16 cellular contexts compared by ENCODE assay signal in genomic region chr11:4916581-4916980, GRCh38. TPM values are rescaled to one million over a fixed set of nuclear protein-coding genes. Genes with fewer than 3 reads are reported as not detected.
A peak's percentile ranks its signal among the peaks of the same experiment; 100 is the strongest.
DNase-seq lines count a peak whose midpoint lies in the region; ATAC-seq and TF ChIP-seq lines count a peak whose summit lies in the region.
"Had no signal": no experiment of that assay in that cellular context is flagged by ENCODE, and none has a peak within 500 bp of the region (broad histone marks: within the 10 kb centered on the region; RNA-seq: fewer than 3 reads in every experiment).

No MANE protein-coding gene starts in this region.

- no peak overlapping the region for H3K4me3 Mint-ChIP-seq in endodermal cell
- H3K4me3 Mint-ChIP-seq: CD4-positive, CD25-positive, alpha-beta regulatory T cell; GM23338 had no signal

- peak overlapping the region; percentile 19 for H3K27ac Mint-ChIP-seq in endodermal cell
- H3K27ac Mint-ChIP-seq: CD4-positive, CD25-positive, alpha-beta regulatory T cell; GM23338 had no signal

- H3K4me1 ChIP-seq in endodermal cell (ENCODE audit: control insufficient read depth, insufficient read depth, low read length) = no peaks in the 10 kb centered on the region
- H3K4me1 ChIP-seq: BLaER1 treated with 17β-estradiol and CSF1 and Interleukin-3, amounts not matched to agents 10 nM and 100 nM had no signal

- no peak for TF ChIP-seq CTCF in endodermal cell (conservative IDR thresholded peaks at IDR 0.05)

- no peaks in the 10 kb centered on the region for H3K36me3 Mint-ChIP-seq in endodermal cell (ENCODE audit: low read depth)
- H3K36me3 Mint-ChIP-seq: CD4-positive, CD25-positive, alpha-beta regulatory T cell had no signal

- H3K4me3 ChIP-seq in endodermal cell (ENCODE audit: low read length) = no peak overlapping the region
- H3K4me3 ChIP-seq: BLaER1 treated with 17β-estradiol and CSF1 and Interleukin-3, amounts not matched to agents 10 nM and 100 nM; GM23338 had no signal

- in situ Hi-C loops in ACHN (cut with HindIII; ENCODE audit: low pct_ligation_motif_present, low pct_unique_long_range_greater_than_20kb, low sequenced_read_pairs) = no loop called here

- H3K27me3 Mint-ChIP-seq in endodermal cell (ENCODE audit: insufficient read depth) = no peaks in the 10 kb centered on the region
- H3K27me3 Mint-ChIP-seq: CD4-positive, CD25-positive, alpha-beta regulatory T cell had no signal

- no peak overlapping the region for H3K9ac ChIP-seq in endodermal cell (ENCODE audit: extremely low read depth, low read length, poor library complexity, severe bottlenecking)
- H3K9ac ChIP-seq: BLaER1 treated with 17β-estradiol and CSF1 and Interleukin-3, amounts not matched to agents 10 nM and 100 nM had no signal

- no peaks in the 10 kb centered on the region for H3K27me3 ChIP-seq in endodermal cell (ENCODE audit: control insufficient read depth, insufficient read depth, low read length, poor library complexity, severe bottlenecking)
- H3K27me3 ChIP-seq: BLaER1 treated with 17β-estradiol and CSF1 and Interleukin-3, amounts not matched to agents 10 nM and 100 nM had no signal

- H3K4me1 Mint-ChIP-seq in endodermal cell = no peaks in the 10 kb centered on the region
- H3K4me1 Mint-ChIP-seq: CD4-positive, CD25-positive, alpha-beta regulatory T cell; GM23338 had no signal

- no peaks in the 10 kb centered on the region for H3K9me3 Mint-ChIP-seq in endodermal cell
- H3K9me3 Mint-ChIP-seq: GM23338 had no signal

- no peak for ATAC-seq in GM18517 (IDR thresholded peaks at IDR 0.05; ENCODE audit: unreplicated experiment)
- no peak for ATAC-seq in GM21528 (IDR thresholded peaks at IDR 0.05; ENCODE audit: low FRiP score, unreplicated experiment)
- ATAC-seq: GM23338 had no signal

- DNase-seq in ACHN = peak; percentile 34
- peak; percentile 53 for DNase-seq in DMS53 treated with DMSO at 0.1 percent for 48 hours (lab: John Stamatoyannopoulos, UW; ENCODE audit: unreplicated experiment)
- DNase-seq in endodermal cell = no peak
- DNase-seq in kidney tubule cell (ENCODE audit: low spot score) = peak; percentile 79
- no peak for DNase-seq in KG1 (lab: John Stamatoyannopoulos, UW)
- no peak for DNase-seq in stimulated activated CD4-positive, alpha-beta T cell treated with anti-CD3 and anti-CD28 coated beads, Interleukin-2, amount 100 ng/mL, for 48 hours
- DNase-seq: 8988T; CD4-positive, CD25-positive, alpha-beta regulatory T cell; DND-41; GDM1; H7 had no signal

- H3K9me3 ChIP-seq in endodermal cell (ENCODE audit: control insufficient read depth, low read length) = no peaks in the 10 kb centered on the region

- H3K36me3 ChIP-seq in endodermal cell (ENCODE audit: control insufficient read depth, insufficient read depth, low read length) = no peaks in the 10 kb centered on the region
- H3K36me3 ChIP-seq: BLaER1 treated with 17β-estradiol and CSF1 and Interleukin-3, amounts not matched to agents 10 nM and 100 nM had no signal

- no peak overlapping the region for H3K27ac ChIP-seq in endodermal cell (ENCODE audit: low read depth, low read length)
- H3K27ac ChIP-seq: BLaER1 treated with 17β-estradiol and CSF1 and Interleukin-3, amounts not matched to agents 10 nM and 100 nM had no signal

RNA-seq across cellular contexts. Expression of gene OR51G2, which starts 2.6 kb away (rescaled TPM):
- total RNA-seq in endodermal cell = not detected
- polyA plus RNA-seq in endodermal cell (2013, experiment 1 of 2) = not detected
- polyA plus RNA-seq in endodermal cell (2013, experiment 2 of 2) = not detected
- total RNA-seq: CD4-positive, CD25-positive, alpha-beta regulatory T cell; GM23338; H7; HT1080 had no signal
- polyA plus RNA-seq: CD4-positive, CD25-positive, alpha-beta regulatory T cell; GM23338 had no signal

RNA-seq across cellular contexts. Expression of gene OR51G1, which starts 7.6 kb away (rescaled TPM):
- not detected for total RNA-seq in endodermal cell
- polyA plus RNA-seq in endodermal cell (2013, experiment 1 of 2) = not detected
- not detected for polyA plus RNA-seq in endodermal cell (2013, experiment 2 of 2)
- total RNA-seq: CD4-positive, CD25-positive, alpha-beta regulatory T cell; GM23338; H7; HT1080 had no signal
- polyA plus RNA-seq: CD4-positive, CD25-positive, alpha-beta regulatory T cell; GM23338 had no signal

RNA-seq across cellular contexts. Expression of gene OR51A7, which starts 13.0 kb away (rescaled TPM):
- not detected for total RNA-seq in endodermal cell
- not detected for polyA plus RNA-seq in endodermal cell (2013, experiment 1 of 2)
- not detected for polyA plus RNA-seq in endodermal cell (2013, experiment 2 of 2)
- total RNA-seq: CD4-positive, CD25-positive, alpha-beta regulatory T cell; GM23338; H7; HT1080 had no signal
- polyA plus RNA-seq: CD4-positive, CD25-positive, alpha-beta regulatory T cell; GM23338 had no signal

RNA-seq across cellular contexts. Expression of gene OR51A4, which starts 30.8 kb away (rescaled TPM):
- not detected for total RNA-seq in endodermal cell
- polyA plus RNA-seq in endodermal cell (2013, experiment 1 of 2) = not detected
- not detected for polyA plus RNA-seq in endodermal cell (2013, experiment 2 of 2)
- total RNA-seq: CD4-positive, CD25-positive, alpha-beta regulatory T cell; GM23338; H7; HT1080 had no signal
- polyA plus RNA-seq: CD4-positive, CD25-positive, alpha-beta regulatory T cell; GM23338 had no signal

RNA-seq across cellular contexts. Expression of gene OR51T1, which starts 34.9 kb away (rescaled TPM):
- total RNA-seq in endodermal cell = not detected
- polyA plus RNA-seq in endodermal cell (2013, experiment 1 of 2) = not detected
- not detected for polyA plus RNA-seq in endodermal cell (2013, experiment 2 of 2)
- total RNA-seq: CD4-positive, CD25-positive, alpha-beta regulatory T cell; GM23338; H7; HT1080 had no signal
- polyA plus RNA-seq: CD4-positive, CD25-positive, alpha-beta regulatory T cell; GM23338 had no signal

Comparison
In these comparisons a context has a peak if more than half of its experiments do, and no peak if none do; other contexts are left out.
1. DNase-seq: peak in ACHN (single experiment), DMS53 treated with DMSO at 0.1 percent for 48 hours (single experiment) and kidney tubule cell (single experiment); none in endodermal cell (single experiment), KG1 (single experiment) and stimulated activated CD4-positive, alpha-beta T cell treated with anti-CD3 and anti-CD28 coated beads, Interleukin-2, amount 100 ng/mL, for 48 hours (0 of 2).